Comparison of ENCODE assay signal across 8 cellular contexts in the genomic region with DNA sequence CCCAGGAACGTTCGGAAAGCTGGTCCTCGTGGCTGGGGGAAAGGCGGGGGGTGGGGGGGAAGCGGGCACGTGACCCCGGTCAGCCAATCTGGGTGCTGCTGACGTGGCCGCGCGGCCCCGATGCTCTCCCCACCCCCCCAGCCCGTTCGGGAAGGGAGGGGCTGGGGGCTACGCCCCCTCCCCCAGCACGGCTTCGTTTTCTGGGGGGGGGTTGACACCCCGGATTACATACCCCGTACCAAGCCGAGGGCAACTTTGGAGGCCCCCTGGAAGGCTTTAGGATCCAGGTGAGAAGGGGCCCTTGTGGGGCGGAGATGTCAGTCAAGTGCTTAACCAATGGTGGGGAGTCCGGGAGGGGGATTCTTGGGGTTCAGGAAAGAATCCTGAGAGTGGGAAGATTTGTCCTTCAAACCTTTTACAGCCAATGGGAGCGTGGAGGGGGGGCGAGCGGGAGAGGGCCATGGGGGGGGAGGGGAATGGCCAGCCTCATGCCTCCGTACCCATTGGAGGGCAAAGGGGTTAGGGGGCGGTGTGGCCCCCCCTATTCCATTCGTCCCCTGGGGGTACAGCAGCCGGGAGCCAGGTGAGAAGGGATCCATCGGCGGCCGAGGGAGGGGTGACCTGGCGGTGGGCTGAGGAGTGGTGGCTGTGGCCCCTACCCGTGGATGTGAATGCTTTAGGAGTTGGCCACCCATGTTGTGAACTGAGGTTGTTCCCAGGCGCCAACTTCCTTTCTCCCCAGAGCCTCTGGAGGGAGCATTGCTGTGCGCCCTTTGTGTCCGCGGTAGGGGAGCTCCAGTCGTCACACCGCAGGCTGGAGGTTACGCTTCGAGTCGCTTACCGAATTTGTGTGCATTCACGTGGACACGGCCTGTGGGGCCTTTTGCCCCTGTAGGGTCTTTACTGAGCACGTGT.
DNase-seq lines count a peak whose midpoint lies in the region; ATAC-seq lines count a peak whose summit lies in the region.

No MANE protein-coding gene starts in this region.

- peaks cover 10% of the 10 kb centered on the region for H3K36me3 ChIP-seq in effector memory CD4-positive, alpha-beta T cell (ENCODE audit: control insufficient read depth, insufficient read depth, low read length)

- ATAC-seq in HG03045 (IDR thresholded peaks at IDR 0.05; ENCODE audit: unreplicated experiment) (peak; percentile 3), memory B cell (ENCODE audit: low read depth) (peak; percentile 16), GM18861 (IDR thresholded peaks at IDR 0.05; ENCODE audit: unreplicated experiment) (no peak)

- H3K36me3 Mint-ChIP-seq in memory B cell: peaks cover 20% of the 10 kb centered on the region

- no peaks in the 10 kb centered on the region for H3K9me3 ChIP-seq in effector memory CD4-positive, alpha-beta T cell (ENCODE audit: control insufficient read depth, low read length)

- peak overlapping the region; percentile 86 for H3K4me3 ChIP-seq in GM08714 (ENCODE audit: low read length)
- peak overlapping the region; percentile 92 for H3K4me3 ChIP-seq in effector memory CD4-positive, alpha-beta T cell (ENCODE audit: insufficient read depth, low read depth, low read length, poor library complexity, severe bottlenecking)

- H3K27me3 Mint-ChIP-seq in memory B cell: no peaks in the 10 kb centered on the region

- peak overlapping the region; percentile 98 for H3K4me3 Mint-ChIP-seq in memory B cell

- peak overlapping the region; percentile 97 for H3K27ac ChIP-seq in effector memory CD4-positive, alpha-beta T cell (ENCODE audit: insufficient read depth, low read length, poor library complexity, severe bottlenecking)

- DNase-seq in NCI-H82 (lab: John Stamatoyannopoulos, UW) (peak; percentile 95), memory B cell (ENCODE audit: low spot score in 2 of 2) (peak; percentile 36 to 55)
- peak; percentile 56 to 57 for DNase-seq in activated CD8-positive, alpha-beta memory T cell treated with anti-CD3 and anti-CD28 coated beads for 4 hours (ENCODE audit: low read depth in 2 of 2)
- DNase-seq in effector memory CD4-positive, alpha-beta T cell: peak in 2 of 3 donors; percentile 43 to 44
- peak; percentile 61 to 69 for DNase-seq in stimulated activated CD8-positive, alpha-beta memory T cell treated with anti-CD3 and anti-CD28 coated beads, Interleukin-15, amount 100 ng/mL, for 48 hours (ENCODE audit: low read depth in 2 of 2)

- peak overlapping the region; percentile 99 for H3K27ac Mint-ChIP-seq in memory B cell

- peaks cover 26% of the 10 kb centered on the region for H3K4me1 ChIP-seq in effector memory CD4-positive, alpha-beta T cell (ENCODE audit: control insufficient read depth, insufficient read depth, low read length, poor library complexity, severe bottlenecking)

- peaks cover 31% of the 10 kb centered on the region for H3K4me1 Mint-ChIP-seq in memory B cell

- H3K27me3 ChIP-seq in effector memory CD4-positive, alpha-beta T cell (replicated peaks; ENCODE audit: control insufficient read depth, insufficient read depth, low read length, poor library complexity, severe bottlenecking): no peaks in the 10 kb centered on the region

- H3K9me3 Mint-ChIP-seq in memory B cell: no peaks in the 10 kb centered on the region

Comparison
In these comparisons a context has a peak if more than half of its experiments do, and no peak if none do; other contexts are left out.
1. DNase-seq: peak in every context shown above with its lines; median percentile 95 in NCI-H82; 65 in stimulated activated CD8-positive, alpha-beta memory T cell treated with anti-CD3 and anti-CD28 coated beads, Interleukin-15, amount 100 ng/mL, for 48 hours; 56 in activated CD8-positive, alpha-beta memory T cell treated with anti-CD3 and anti-CD28 coated beads for 4 hours; 46 in memory B cell; 44 in effector memory CD4-positive, alpha-beta T cell.